In the genomic region with DNA sequence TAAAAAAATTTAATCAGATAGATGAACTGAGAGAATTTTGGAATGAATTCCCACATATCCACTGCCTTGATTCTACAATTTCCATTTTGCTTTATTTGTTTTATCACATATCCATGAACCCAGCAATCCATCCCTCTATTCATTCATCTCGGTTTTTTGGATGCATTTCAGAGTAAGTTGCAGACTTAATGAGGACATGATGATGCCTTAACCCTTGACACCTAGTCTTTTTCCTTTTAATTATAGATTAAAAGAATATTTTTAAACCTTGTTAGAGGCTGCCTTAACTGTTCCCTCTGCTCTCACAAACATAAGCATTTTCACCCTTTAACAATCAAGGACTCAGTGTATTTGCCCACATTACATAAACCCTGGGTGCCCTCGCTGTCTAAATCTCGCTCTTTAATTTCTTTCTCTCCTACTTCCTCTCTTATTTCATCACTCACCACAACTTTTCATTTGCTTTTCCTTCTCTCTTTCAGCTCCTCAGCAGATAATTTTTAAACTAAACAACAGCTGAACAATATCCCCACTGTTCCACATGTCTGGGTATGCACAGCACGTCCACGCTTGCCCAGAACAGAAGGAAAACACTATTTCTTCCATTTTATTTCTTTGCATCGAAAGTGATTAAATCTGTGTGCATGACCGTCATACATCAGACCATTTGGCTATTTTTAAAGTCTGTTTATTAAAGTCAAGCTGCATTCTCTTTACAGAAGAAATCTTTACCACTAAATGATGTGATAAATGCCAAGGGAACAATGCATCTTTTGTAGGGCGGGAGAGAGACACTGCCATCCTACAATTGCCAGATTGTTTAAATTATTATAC, we compare ENCODE assay signal across 15 cellular contexts. TPM values are rescaled to one million over a fixed set of nuclear protein-coding genes. Genes with fewer than 3 reads are reported as not detected.
A peak's percentile ranks its signal among the peaks of the same experiment; 100 is the strongest.
DNase-seq lines count a peak whose midpoint lies in the region; ATAC-seq and TF ChIP-seq lines count a peak whose summit lies in the region.
"Had no signal": no experiment of that assay in that cellular context is flagged by ENCODE, and none has a peak within 500 bp of the region (broad histone marks: within the 10 kb centered on the region; RNA-seq: fewer than 3 reads in every experiment).

No MANE protein-coding gene starts in this region.

- no peaks in the 10 kb centered on the region for H3K9me3 Mint-ChIP-seq in WTC11
- H3K9me3 Mint-ChIP-seq: GM23338 had no signal

- H3K23ac ChIP-seq in mesenchymal stem cell (ENCODE audit: low read length in 2 of 2): no peak overlapping the region

- CTCF ChIA-PET in WTC11 (lab: Charles Lee): no interaction called here

- H3K4me3 Mint-ChIP-seq in WTC11: no peak overlapping the region
- H3K4me3 Mint-ChIP-seq: GM23338 had no signal

- no peak for TF ChIP-seq CTCF in WTC11 (IDR thresholded peaks at IDR 0.05)

- no peak overlapping the region for H2BK12ac ChIP-seq in mesenchymal stem cell (ENCODE audit: low read length in 2 of 2)

- H2BK120ac ChIP-seq in mesenchymal stem cell (ENCODE audit: low read depth, low read length): no peak overlapping the region

- intact Hi-C loops in sciatic nerve (cut with DNase I): loop anchor here (10.0 kb wide), 1 partner anchor 943 kb away; no protein-coding TSS in a partner anchor

- no peak overlapping the region for H3K4me2 ChIP-seq in mesenchymal stem cell (ENCODE audit: low read length, poor library complexity, severe bottlenecking)
- H3K4me2 ChIP-seq: GM23338 had no signal

- H3K4ac ChIP-seq in mesenchymal stem cell (ENCODE audit: low read depth in 1 of 2, low read length in 2 of 2): no peak overlapping the region

- H3K4me3 ChIP-seq in mesenchymal stem cell (ENCODE audit: insufficient read depth in 1 of 2, low read depth in 1 of 2, low read length in 2 of 2): no peak overlapping the region
- H3K4me3 ChIP-seq: gastroesophageal sphincter, GM23338, psoas muscle had no signal

- H2BK5ac ChIP-seq in mesenchymal stem cell (ENCODE audit: low read depth, low read length, poor library complexity, severe bottlenecking): no peak overlapping the region

- H3K27ac ChIP-seq in mesenchymal stem cell (ENCODE audit: low read length, poor library complexity, severe bottlenecking): no peak overlapping the region
- H3K27ac ChIP-seq: gastroesophageal sphincter, psoas muscle had no signal

- H3K4me1 ChIP-seq in mesenchymal stem cell (ENCODE audit: control insufficient read depth, insufficient read depth, low read depth, low read length): peaks cover 8% of the 10 kb centered on the region
- H3K4me1 ChIP-seq: psoas muscle had no signal

- H4K8ac ChIP-seq in mesenchymal stem cell (ENCODE audit: low read length): no peak overlapping the region

- POLR2A ChIA-PET in WTC11 (lab: Charles Lee): no interaction called here

- H3K36me3 ChIP-seq in mesenchymal stem cell (ENCODE audit: control insufficient read depth in 1 of 2, insufficient read depth in 2 of 2, low read depth in 1 of 2, low read length in 2 of 2): no peaks in the 10 kb centered on the region
- H3K36me3 ChIP-seq: gastroesophageal sphincter had no signal

- no peak overlapping the region for H2BK15ac ChIP-seq in mesenchymal stem cell (ENCODE audit: low read depth, poor library complexity, severe bottlenecking)

- H3K36me3 Mint-ChIP-seq in WTC11: no peaks in the 10 kb centered on the region

- no peaks in the 10 kb centered on the region for H3K27me3 Mint-ChIP-seq in WTC11 (ENCODE audit: low read depth)

- H2AFZ ChIP-seq in mesenchymal stem cell (ENCODE audit: low read depth, low read length): no peak overlapping the region
- H2AFZ ChIP-seq: GM23338 had no signal

- peaks cover 9% of the 10 kb centered on the region for H3K4me1 Mint-ChIP-seq in WTC11

- H3K9me3 ChIP-seq in mesenchymal stem cell (ENCODE audit: control insufficient read depth, low read length): no peaks in the 10 kb centered on the region
- H3K9me3 ChIP-seq: gastroesophageal sphincter, psoas muscle had no signal

- H3K79me1 ChIP-seq in mesenchymal stem cell (replicated peaks; ENCODE audit: low read length, poor library complexity, severe bottlenecking): no peaks in the 10 kb centered on the region

- H3K27me3 ChIP-seq in mesenchymal stem cell (ENCODE audit: control insufficient read depth in 1 of 2, insufficient read depth in 1 of 2, low read length in 2 of 2): no peaks in the 10 kb centered on the region
- H3K27me3 ChIP-seq: gastroesophageal sphincter had no signal

- 0 out of 2 replicates have a peak overlapping the region, but pooled peaks have one; percentile 24 for H3K27ac Mint-ChIP-seq in WTC11
- H3K27ac Mint-ChIP-seq: GM23338 had no signal

- WGBS in mesenchymal stem cell: over 99% methylated on average over 5 of the region's 8 CpGs

- H2AK5ac ChIP-seq in mesenchymal stem cell (ENCODE audit: low read length, severe bottlenecking): no peak overlapping the region

- H3K14ac ChIP-seq in mesenchymal stem cell (ENCODE audit: low read length in 2 of 2): no peak overlapping the region

- H3K9ac ChIP-seq in mesenchymal stem cell (ENCODE audit: low read length): no peak overlapping the region

- H3K18ac ChIP-seq in mesenchymal stem cell (ENCODE audit: low read depth in 1 of 2, low read length in 2 of 2): no peak overlapping the region

- no peak overlapping the region for H4K91ac ChIP-seq in mesenchymal stem cell (ENCODE audit: low read length)

- no peak for ATAC-seq in WTC11
- ATAC-seq in sciatic nerve: peak; percentile 63
- ATAC-seq: activated CD4-positive, CD25-positive, alpha-beta regulatory T cell treated with anti-CD3 and anti-CD28 coated beads, Interleukin-2, amount 50 U/mL, for 24 hours; gastroesophageal sphincter; GM23338; psoas muscle had no signal

- DNase-seq in NCI-H1105 treated with DMSO at 0.1 percent for 48 hours (lab: John Stamatoyannopoulos, UW): peak; percentile 26
- DNase-seq in NCI-H1105 (lab: John Stamatoyannopoulos, UW): no peak
- DNase-seq in WTC11 (ENCODE audit: low spot score): no peak
- DNase-seq in foreskin melanocyte: peak; percentile 99
- DNase-seq in sciatic nerve (ENCODE audit: low spot score): no peak
- no peak for DNase-seq in activated CD8-positive, alpha-beta memory T cell treated with anti-CD3 and anti-CD28 coated beads, Interleukin-2, amount 50 U/mL, for 48 hours
- DNase-seq in CD1c-positive myeloid dendritic cell (ENCODE audit: extremely low spot score): no peak
- no peak for DNase-seq in mesenchymal stem cell
- DNase-seq: activated T-cell treated with anti-CD3 and anti-CD28 coated beads, Interleukin-2, amount 50 U/mL, for 48 hours; central memory CD4-positive, alpha-beta T cell; psoas muscle; Right ventricle myocardium superior had no signal

TF ChIP-seq in WTC11, 78 proteins besides CTCF, POLR2A, EP300 and RAD21:
- TF ChIP-seq, protein P1, sequence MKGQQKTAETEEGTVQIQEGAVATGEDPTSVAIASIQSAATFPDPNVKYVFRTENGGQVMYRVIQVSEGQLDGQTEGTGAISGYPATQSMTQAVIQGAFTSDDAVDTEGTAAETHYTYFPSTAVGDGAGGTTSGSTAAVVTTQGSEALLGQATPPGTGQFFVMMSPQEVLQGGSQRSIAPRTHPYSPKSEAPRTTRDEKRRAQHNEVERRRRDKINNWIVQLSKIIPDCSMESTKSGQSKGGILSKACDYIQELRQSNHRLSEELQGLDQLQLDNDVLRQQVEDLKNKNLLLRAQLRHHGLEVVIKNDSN (CRISPR knock-in tag; IDR thresholded peaks at IDR 0.05): no peak
- TF ChIP-seq SOX15 (CRISPR knock-in tag; IDR thresholded peaks at IDR 0.05) (no peak), AR (CRISPR knock-in tag; IDR thresholded peaks at IDR 0.05) (no peak), GABPB1 (CRISPR knock-in tag; IDR thresholded peaks at IDR 0.05) (peak; percentile 71), HMGA2 (CRISPR knock-in tag; IDR thresholded peaks at IDR 0.05) (no peak), FOXP4 (CRISPR knock-in tag; IDR thresholded peaks at IDR 0.05) (no peak), NFE2L1 (CRISPR knock-in tag; IDR thresholded peaks at IDR 0.05) (no peak)

RNA-seq across cellular contexts. Expression of gene IQCK, which starts 39.9 kb away (rescaled TPM):
- 5.2 to 6.0 TPM (median 5.8 TPM) in 3 replicates for total RNA-seq in WTC11 (2021)
- total RNA-seq in sciatic nerve: 24.5 TPM
- polyA plus RNA-seq in mesenchymal stem cell (2013, experiment 1 of 2): 17.2 TPM
- 16.6 TPM for polyA plus RNA-seq in mesenchymal stem cell (2013, experiment 2 of 2)

RNA-seq across cellular contexts. Expression of gene KNOP1, which starts 40.0 kb away (rescaled TPM):
- total RNA-seq in WTC11 (2021) (87.4 to 102 TPM (median 93.4 TPM) in 3 replicates), sciatic nerve (19.2 TPM)
- polyA plus RNA-seq in mesenchymal stem cell (2013, experiment 1 of 2): 49.1 TPM
- polyA plus RNA-seq in mesenchymal stem cell (2013, experiment 2 of 2): 47.9 TPM

Comparison
In these comparisons a context has a peak if more than half of its experiments do, and no peak if none do; other contexts are left out.
1. DNase-seq: peak in NCI-H1105 treated with DMSO at 0.1 percent for 48 hours (single experiment) and foreskin melanocyte (single experiment); none in NCI-H1105 (single experiment), WTC11 (single experiment), sciatic nerve (single experiment), activated CD8-positive, alpha-beta memory T cell treated with anti-CD3 and anti-CD28 coated beads, Interleukin-2, amount 50 U/mL, for 48 hours (single experiment), CD1c-positive myeloid dendritic cell (single experiment) and mesenchymal stem cell (single experiment).